22 cellular contexts compared by ENCODE assay signal in the genomic region with DNA sequence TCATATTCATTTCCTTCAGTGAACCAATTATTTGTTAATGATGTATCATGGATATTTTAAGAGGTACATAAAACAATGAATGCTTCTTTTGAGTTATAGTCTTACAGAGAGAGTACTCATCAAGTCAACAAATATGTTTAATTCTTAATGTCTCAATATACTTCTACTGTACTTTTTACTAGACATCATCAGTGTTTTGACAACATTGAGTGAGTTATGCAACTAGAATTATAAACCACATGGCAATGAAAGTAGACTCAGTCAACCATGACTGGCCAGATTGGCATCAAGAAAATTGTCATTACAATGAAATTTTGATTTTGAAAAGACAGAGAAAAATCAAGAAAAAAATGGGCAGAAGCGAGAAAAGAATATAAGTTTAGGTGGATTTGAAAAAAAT.
"Had no signal": no experiment of that assay in that cellular context is flagged by ENCODE, and none has a peak within 500 bp of the region (broad histone marks: within the 10 kb centered on the region; RNA-seq: fewer than 3 reads in every experiment).

No MANE protein-coding gene starts in this region.

- H3K9ac ChIP-seq: neural progenitor cell had no signal

- H3K36me3 ChIP-seq: lower lobe of right lung, neural progenitor cell, right lobe of liver, thyroid gland had no signal

- H2AFZ ChIP-seq: neural progenitor cell had no signal

- H3K9me3 ChIP-seq: lower lobe of right lung, right lobe of liver, thyroid gland had no signal

- H3K4me1 ChIP-seq: lower lobe of right lung, neural progenitor cell, right lobe of liver, thyroid gland had no signal

- FAIRE-seq: astrocyte had no signal

- H3K27ac ChIP-seq: lower lobe of right lung, neural progenitor cell, right lobe of liver, thyroid gland had no signal

- DNase-seq: activated B cell treated with CpG ODN at 0.5 μM for 24 hours; activated CD4-positive, alpha-beta T cell treated with anti-CD3 and anti-CD28 coated beads for 36 hours; activated CD4-positive, alpha-beta T cell treated with anti-CD3 and anti-CD28 coated beads, Interleukin-2, amount 50 U/mL, for 4 hours; activated CD8-positive, alpha-beta memory T cell treated with anti-CD3 and anti-CD28 coated beads, Interleukin-2, amount 50 U/mL, for 48 hours; activated naive CD4-positive, alpha-beta T cell treated with Interleukin-2 at 50 U/mL for 16 hours; activated naive CD8-positive, alpha-beta T cell treated with anti-CD3 and anti-CD28 coated beads for 36 hours; activated T-cell treated with anti-CD3 and anti-CD28 coated beads, Interleukin-2, amount 50 U/mL, for 48 hours; cortex of kidney; endodermal cell; erythroblast; foreskin fibroblast; immature natural killer cell; lower lobe of right lung; naive thymus-derived CD8-positive, alpha-beta T cell; posterior cingulate gyrus; right lobe of liver; stimulated activated CD4-positive, alpha-beta T cell treated with anti-CD3 and anti-CD28 coated beads, Interleukin-4, amount 100 ng/mL, for 1 hour; stimulated activated naive CD8-positive, alpha-beta T cell treated with anti-CD3 and anti-CD28 coated beads, Interleukin-15, Interleukin-2, amounts not matched to agents 100 U/mL and 50 U/mL, for 24 hours; T-helper 9 cell; thyroid gland had no signal

- H3K4me2 ChIP-seq: neural progenitor cell had no signal

- H3K27me3 ChIP-seq: neural progenitor cell, right lobe of liver, thyroid gland had no signal

- H3K4me3 ChIP-seq: lower lobe of right lung, neural progenitor cell, right lobe of liver, thyroid gland had no signal
